Comparison of ENCODE assay signal across 8 cellular contexts in genomic region chr2:42101641-42102605, GRCh38. TPM values are rescaled to one million over a fixed set of nuclear protein-coding genes. Genes with fewer than 3 reads are reported as not detected.
DNase-seq lines count a peak whose midpoint lies in the region; ATAC-seq and TF ChIP-seq lines count a peak whose summit lies in the region.

No MANE protein-coding gene starts in this region.

- 4 to 14% (median 5%) methylated on average over 49 to 55 of the region's 55 CpGs for WGBS in ovary, 3 donors

- H3F3A ChIP-seq in MM.1S (ENCODE audit: insufficient read depth, low read length): peaks cover 76% of the 10 kb centered on the region

- no peaks in the 10 kb centered on the region for H3K9me3 ChIP-seq in MM.1S (replicated peaks; ENCODE audit: insufficient read depth, low read length)
- no peaks in the 10 kb centered on the region for H3K9me3 ChIP-seq in ovary
- no peaks in the 10 kb centered on the region for H3K9me3 ChIP-seq in tibial artery

- TF ChIP-seq CTCF in MM.1S (IDR thresholded peaks at IDR 0.05; ENCODE audit: low read length) (no peak), foreskin keratinocyte (conservative IDR thresholded peaks at IDR 0.05) (no peak), ovary (IDR thresholded peaks at IDR 0.05) (no peak), tibial artery (IDR thresholded peaks at IDR 0.05) (no peak)

- H3K79me2 ChIP-seq in MM.1S (ENCODE audit: low read length): peaks cover 6% of the 10 kb centered on the region

- H3K9me3 Mint-ChIP-seq in activated T-helper 1 cell treated with anti-CD3 and anti-CD28 coated beads, Interleukin-12 subunit alpha, Interleukin-12 subunit beta, Interleukin-2, Interleukin-4 antibody, amounts not matched to agents 30 ng/mL and 10 ng/mL and 1 ng/mL, durations not matched to agents 14 hours and 24 hours and 36 hours: peaks cover 13% of the 10 kb centered on the region

- H4K20me1 ChIP-seq in MM.1S (ENCODE audit: insufficient read depth, low read length): no peaks in the 10 kb centered on the region

- TF ChIP-seq EP300 in ovary (IDR thresholded peaks at IDR 0.05): no peak

- peaks cover 47% of the 10 kb centered on the region for H3K4me1 Mint-ChIP-seq in activated T-helper 1 cell treated with anti-CD3 and anti-CD28 coated beads, Interleukin-12 subunit alpha, Interleukin-12 subunit beta, Interleukin-2, Interleukin-4 antibody, amounts not matched to agents 30 ng/mL and 10 ng/mL and 1 ng/mL, durations not matched to agents 14 hours and 24 hours and 36 hours (ENCODE audit: low read depth)

- H3K4me3 Mint-ChIP-seq in activated T-helper 1 cell treated with anti-CD3 and anti-CD28 coated beads, Interleukin-12 subunit alpha, Interleukin-12 subunit beta, Interleukin-2, Interleukin-4 antibody, amounts not matched to agents 30 ng/mL and 10 ng/mL and 1 ng/mL, durations not matched to agents 14 hours and 24 hours and 36 hours: peak overlapping the region; percentile 73

- peaks cover 8% of the 10 kb centered on the region for H3K36me3 Mint-ChIP-seq in activated T-helper 1 cell treated with anti-CD3 and anti-CD28 coated beads, Interleukin-12 subunit alpha, Interleukin-12 subunit beta, Interleukin-2, Interleukin-4 antibody, amounts not matched to agents 30 ng/mL and 10 ng/mL and 1 ng/mL, durations not matched to agents 14 hours and 24 hours and 36 hours (ENCODE audit: low read depth)

- no peaks in the 10 kb centered on the region for H3K27me3 Mint-ChIP-seq in activated T-helper 1 cell treated with anti-CD3 and anti-CD28 coated beads, Interleukin-12 subunit alpha, Interleukin-12 subunit beta, Interleukin-2, Interleukin-4 antibody, amounts not matched to agents 30 ng/mL and 10 ng/mL and 1 ng/mL, durations not matched to agents 14 hours and 24 hours and 36 hours (ENCODE audit: insufficient read depth)

- peak overlapping the region; percentile 87 for H3K4me2 ChIP-seq in MM.1S (ENCODE audit: low read depth, low read length)

- H2AFZ ChIP-seq in MM.1S (ENCODE audit: low read length): peak overlapping the region; percentile 1; the same call in 1 of the 2 replicates

- no peaks in the 10 kb centered on the region for H3K9me2 ChIP-seq in MM.1S (replicated peaks; ENCODE audit: insufficient read depth, low read length)

- H3K4me3 ChIP-seq in MM.1S (ENCODE audit: low read length) (peak overlapping the region; percentile 57), ovary (peak overlapping the region; percentile 44), tibial artery (peak overlapping the region; percentile 52 to 56)

- TF ChIP-seq POLR2A in ovary (IDR thresholded peaks at IDR 0.05): no peak

- peak overlapping the region; percentile 84 for H3K9ac ChIP-seq in MM.1S (ENCODE audit: low read length)

- peaks cover 81% of the 10 kb centered on the region for H3K4me1 ChIP-seq in MM.1S (ENCODE audit: low read length)
- peaks cover 5% of the 10 kb centered on the region for H3K4me1 ChIP-seq in foreskin keratinocyte
- H3K4me1 ChIP-seq in ovary (ENCODE audit: insufficient read depth): peaks cover 4% of the 10 kb centered on the region
- peaks cover 0 to 47% (median 27%) of the 10 kb centered on the region in 4 donors for H3K4me1 ChIP-seq in tibial artery

- peak overlapping the region; percentile 94 for H3K27ac Mint-ChIP-seq in activated T-helper 1 cell treated with anti-CD3 and anti-CD28 coated beads, Interleukin-12 subunit alpha, Interleukin-12 subunit beta, Interleukin-2, Interleukin-4 antibody, amounts not matched to agents 30 ng/mL and 10 ng/mL and 1 ng/mL, durations not matched to agents 14 hours and 24 hours and 36 hours

- DNase-seq in DMS53 (lab: John Stamatoyannopoulos, UW) (peak; percentile 85), MM.1S (peak; percentile 92), foreskin keratinocyte (peak in 1 of 2 donors; percentile 62), ovary (peak; percentile 73 to 81 (median 75)), tibial artery (peak; percentile 74 to 81), GF-D8 (lab: John Stamatoyannopoulos, UW) (no peak)
- DNase-seq in activated T-helper 1 cell treated with anti-CD3 and anti-CD28 coated beads, Interleukin-12 subunit alpha, Interleukin-12 subunit beta, Interleukin-2, Interleukin-4 antibody, amounts not matched to agents 30 ng/mL and 10 ng/mL and 1 ng/mL, durations not matched to agents 14 hours and 24 hours and 36 hours (ENCODE audit: low spot score): peak; percentile 92

- peak overlapping the region; percentile 97 for H3K27ac ChIP-seq in MM.1S (ENCODE audit: low read length)
- no peak overlapping the region for H3K27ac ChIP-seq in foreskin keratinocyte
- peak overlapping the region; percentile 86 to 96 for H3K27ac ChIP-seq in ovary
- peak overlapping the region; percentile 79 to 84 for H3K27ac ChIP-seq in tibial artery

- H3K27me3 ChIP-seq in MM.1S (replicated peaks; ENCODE audit: insufficient read depth, low read length) (no peaks in the 10 kb centered on the region), foreskin keratinocyte (no peaks in the 10 kb centered on the region), ovary (no peaks in the 10 kb centered on the region), tibial artery (no peaks in the 10 kb centered on the region)

- H3K36me3 ChIP-seq in MM.1S (replicated peaks; ENCODE audit: insufficient read depth, low read length) (no peaks in the 10 kb centered on the region), ovary (no peaks in the 10 kb centered on the region), tibial artery (no peaks in the 10 kb centered on the region)

- ATAC-seq in GM21717 (IDR thresholded peaks at IDR 0.05; ENCODE audit: unreplicated experiment) (peak; percentile 68), foreskin keratinocyte (peak; percentile 67)

- intact Hi-C loops in activated T-helper 1 cell treated with anti-CD3 and anti-CD28 coated beads, Interleukin-12 subunit alpha, Interleukin-12 subunit beta, Interleukin-2, Interleukin-4 antibody, amounts not matched to agents 30 ng/mL and 10 ng/mL and 1 ng/mL, durations not matched to agents 14 hours and 24 hours and 36 hours (cut with micrococcal nuclease): loop anchor here (1.0 to 10.0 kb wide), 5 partner anchors 31 to 1033 kb away; partner anchors contain the start of genes COX7A2L and EML4
- intact Hi-C loops in ovary (cut with DNase I): loop anchor here in 1 of 4 donors (5.0 kb wide), 1 partner anchor 260 kb away; the partner anchor contains the start of gene COX7A2L
- intact Hi-C loops in tibial artery (cut with DNase I; ENCODE audit: low total_unique reads): no loop called here

RNA-seq across cellular contexts. Expression of gene PKDCC, which starts 54.1 kb away (rescaled TPM):
- not detected in 2 replicates for total RNA-seq in activated T-helper 1 cell treated with anti-CD3 and anti-CD28 coated beads, Interleukin-12 subunit alpha, Interleukin-12 subunit beta, Interleukin-2, Interleukin-4 antibody, amounts not matched to agents 30 ng/mL and 10 ng/mL and 1 ng/mL, durations not matched to agents 14 hours and 24 hours and 36 hours
- total RNA-seq in foreskin keratinocyte (not detected in 2 replicates), ovary (100 to 1,000 TPM in 6 of 7 donors, 10 to 100 TPM in 1; 90.6 to 576 (median 272) TPM)
- polyA plus RNA-seq in foreskin keratinocyte (0.07 TPM in 1 of 2 replicates, not detected in the other), ovary (100 to 1,000 TPM in 1 of 2 donors, 10 to 100 TPM in 1; 58.5 to 117 TPM)

Comparison
In these comparisons a context has a peak if more than half of its experiments do, and no peak if none do; other contexts are left out.
1. RNA of gene PKDCC, which starts 54.1 kb away (total RNA-seq): 90.6 to 576 TPM in ovary; not detected in activated T-helper 1 cell treated with anti-CD3 and anti-CD28 coated beads, Interleukin-12 subunit alpha, Interleukin-12 subunit beta, Interleukin-2, Interleukin-4 antibody, amounts not matched to agents 30 ng/mL and 10 ng/mL and 1 ng/mL, durations not matched to agents 14 hours and 24 hours and 36 hours and not detected in foreskin keratinocyte; every median in the first group is over 10 times any median in the second.
2. Peak in every context shown above with its lines, with median percentiles within 50 percentile points of each other: H3K4me3 ChIP-seq.